In the genomic region with DNA sequence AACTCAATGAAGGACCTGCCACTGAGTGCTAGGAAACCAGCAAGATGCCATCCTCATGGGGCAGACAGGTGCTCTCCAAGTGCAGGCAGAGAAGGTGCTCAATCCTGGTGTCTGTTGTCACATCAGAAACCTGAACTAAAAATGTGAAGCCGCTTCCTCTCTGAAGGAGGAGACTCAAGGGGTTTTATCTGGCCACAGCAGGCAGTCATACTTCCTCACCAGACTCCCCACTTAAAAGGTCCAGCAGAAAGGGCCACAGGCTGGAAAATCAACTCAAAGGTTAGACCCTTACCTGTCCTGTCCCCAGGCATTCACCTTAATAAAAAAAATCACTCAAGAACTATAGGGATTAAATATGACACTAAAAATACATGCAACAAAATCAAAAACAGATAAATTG, we compare ENCODE assay signal across 12 cellular contexts. TPM values are rescaled to one million over a fixed set of nuclear protein-coding genes. Genes with fewer than 3 reads are reported as not detected.
A peak's percentile ranks its signal among the peaks of the same experiment; 100 is the strongest.
DNase-seq lines count a peak whose midpoint lies in the region; ATAC-seq and TF ChIP-seq lines count a peak whose summit lies in the region.
"Had no signal": no experiment of that assay in that cellular context is flagged by ENCODE, and none has a peak within 500 bp of the region (broad histone marks: within the 10 kb centered on the region; RNA-seq: fewer than 3 reads in every experiment).

No MANE protein-coding gene starts in this region.

- POLR2A ChIA-PET in activated CD8-positive, alpha-beta T cell treated with anti-CD3 and anti-CD28 coated beads for 36 hours (lab: Charles Lee) = no interaction called here

- H3K27me3 ChIP-seq in CD4-positive, CD25-positive, alpha-beta regulatory T cell (ENCODE audit: control insufficient read depth, insufficient read depth, low read length) = no peaks in the 10 kb centered on the region

- peak overlapping the region; percentile 82 to 91 (median 87) for H3K27ac Mint-ChIP-seq in CD4-positive, CD25-positive, alpha-beta regulatory T cell
- H3K27ac Mint-ChIP-seq in activated CD8-positive, alpha-beta T cell treated with anti-CD3 and anti-CD28 coated beads for 36 hours = peak overlapping the region; percentile 84
- peak overlapping the region; percentile 53 to 93 (median 90) for H3K27ac Mint-ChIP-seq in naive B cell

- CTCF ChIA-PET in activated CD8-positive, alpha-beta T cell treated with anti-CD3 and anti-CD28 coated beads for 36 hours (lab: Charles Lee) = no interaction called here

- H3K36me3 ChIP-seq in CD4-positive, CD25-positive, alpha-beta regulatory T cell (ENCODE audit: control insufficient read depth, insufficient read depth, low read length) = peaks cover 4% of the 10 kb centered on the region

- peaks cover 80% of the 10 kb centered on the region for H3K4me1 ChIP-seq in CD4-positive, CD25-positive, alpha-beta regulatory T cell (ENCODE audit: control insufficient read depth, insufficient read depth, low read length, poor library complexity, severe bottlenecking)

- no peaks in the 10 kb centered on the region for H3K9me3 ChIP-seq in CD4-positive, CD25-positive, alpha-beta regulatory T cell (ENCODE audit: control insufficient read depth in 2 of 2, low read length in 2 of 2)

- H3K27me3 Mint-ChIP-seq in CD4-positive, CD25-positive, alpha-beta regulatory T cell = peaks cover 5% of the 10 kb centered on the region
- no peaks in the 10 kb centered on the region for H3K27me3 Mint-ChIP-seq in activated CD8-positive, alpha-beta T cell treated with anti-CD3 and anti-CD28 coated beads for 36 hours
- H3K27me3 Mint-ChIP-seq in naive B cell = no peaks in the 10 kb centered on the region

- H3K4me1 Mint-ChIP-seq in CD4-positive, CD25-positive, alpha-beta regulatory T cell = peaks cover 30 to 88% (median 67%) of the 10 kb centered on the region in 4 donors
- H3K4me1 Mint-ChIP-seq in activated CD8-positive, alpha-beta T cell treated with anti-CD3 and anti-CD28 coated beads for 36 hours (ENCODE audit: low read depth) = peaks cover 80% of the 10 kb centered on the region
- peaks cover 65 to 97% (median 76%) of the 10 kb centered on the region in 3 donors for H3K4me1 Mint-ChIP-seq in naive B cell

- peak overlapping the region; percentile 66 to 91 (median 77) for H3K4me3 Mint-ChIP-seq in CD4-positive, CD25-positive, alpha-beta regulatory T cell
- peak overlapping the region; percentile 42 for H3K4me3 Mint-ChIP-seq in activated CD8-positive, alpha-beta T cell treated with anti-CD3 and anti-CD28 coated beads for 36 hours
- peak overlapping the region; percentile 76 to 92 (median 86) for H3K4me3 Mint-ChIP-seq in naive B cell

- no peak for TF ChIP-seq CTCF in GM20000 (IDR thresholded peaks at IDR 0.05; ENCODE audit: extremely low read depth, missing control alignments)
- no peak for TF ChIP-seq CTCF in activated CD8-positive, alpha-beta T cell treated with anti-CD3 and anti-CD28 coated beads for 36 hours (IDR thresholded peaks at IDR 0.05)

- intact Hi-C loops in activated CD8-positive, alpha-beta T cell treated with anti-CD3 and anti-CD28 coated beads for 36 hours (cut with micrococcal nuclease) = no loop called here

- DNase-seq in CD4-positive, CD25-positive, alpha-beta regulatory T cell = peak in 1 of 3 donors; percentile 56
- DNase-seq in GM20000 (ENCODE audit: low spot score) (peak; percentile 61), naive B cell (no peak), NCI-H2171 (lab: John Stamatoyannopoulos, UW) (no peak), 8988T (no peak)
- DNase-seq in activated CD8-positive, alpha-beta T cell treated with anti-CD3 and anti-CD28 coated beads for 36 hours = no peak
- DNase-seq: activated CD4-positive, alpha-beta T cell treated with anti-CD3 and anti-CD28 coated beads for 1 hour; DND-41; foreskin fibroblast; small intestine had no signal

- peaks cover 28% of the 10 kb centered on the region for H3K36me3 Mint-ChIP-seq in CD4-positive, CD25-positive, alpha-beta regulatory T cell
- H3K36me3 Mint-ChIP-seq in activated CD8-positive, alpha-beta T cell treated with anti-CD3 and anti-CD28 coated beads for 36 hours (ENCODE audit: low read depth) = peaks cover 53% of the 10 kb centered on the region
- no peaks in the 10 kb centered on the region for H3K36me3 Mint-ChIP-seq in naive B cell

- H3K9me3 Mint-ChIP-seq in CD4-positive, CD25-positive, alpha-beta regulatory T cell = no peaks in the 10 kb centered on the region
- H3K9me3 Mint-ChIP-seq in activated CD8-positive, alpha-beta T cell treated with anti-CD3 and anti-CD28 coated beads for 36 hours = no peaks in the 10 kb centered on the region
- no peaks in the 10 kb centered on the region for H3K9me3 Mint-ChIP-seq in naive B cell

- H3K4me3 ChIP-seq in CD4-positive, CD25-positive, alpha-beta regulatory T cell (ENCODE audit: low read depth, low read length) = peak overlapping the region; percentile 49

- H3K27ac ChIP-seq in CD4-positive, CD25-positive, alpha-beta regulatory T cell (ENCODE audit: insufficient read depth, low read length, poor library complexity, severe bottlenecking) = peak overlapping the region; percentile 49

- ATAC-seq in CD4-positive, CD25-positive, alpha-beta regulatory T cell (ENCODE audit: low read depth in 2 of 2) = no peak
- no peak for ATAC-seq in activated CD8-positive, alpha-beta T cell treated with anti-CD3 and anti-CD28 coated beads for 36 hours
- ATAC-seq in naive B cell (ENCODE audit: low read depth in 2 of 2) = peak in 1 of 2 donors; percentile 4
- no peak for ATAC-seq in GM21447 (IDR thresholded peaks at IDR 0.05; ENCODE audit: unreplicated experiment)
- no peak for ATAC-seq in GM19452 (IDR thresholded peaks at IDR 0.05; ENCODE audit: unreplicated experiment)

RNA-seq across cellular contexts. Expression of gene CCDC12, which starts 4.8 kb away (rescaled TPM):
- total RNA-seq in CD4-positive, CD25-positive, alpha-beta regulatory T cell = 71.8 TPM
- 100 to 1,000 TPM in 3 of 4 donors, 10 to 100 TPM in 1; 90.4 to 116 (median 106) TPM for polyA plus RNA-seq in CD4-positive, CD25-positive, alpha-beta regulatory T cell
- 10 to 100 TPM; 51.2 to 51.6 TPM for total RNA-seq in activated CD8-positive, alpha-beta T cell treated with anti-CD3 and anti-CD28 coated beads for 36 hours
- 100 to 1,000 TPM; 119 to 157 (median 123) TPM for polyA plus RNA-seq in naive B cell (ENCODE audit: low read depth in 6 of 6)

RNA-seq across cellular contexts. Expression of gene NBEAL2, which starts 7.7 kb away (rescaled TPM):
- 429 TPM for total RNA-seq in CD4-positive, CD25-positive, alpha-beta regulatory T cell
- polyA plus RNA-seq in CD4-positive, CD25-positive, alpha-beta regulatory T cell = 10 to 100 TPM in 2 of 4 donors, 1 to 10 TPM in 2; 4.7 to 13.5 (median 8.6) TPM
- 10 to 100 TPM; 58.9 to 63.7 TPM for total RNA-seq in activated CD8-positive, alpha-beta T cell treated with anti-CD3 and anti-CD28 coated beads for 36 hours
- polyA plus RNA-seq in naive B cell (ENCODE audit: low read depth in 6 of 6) = 1 to 10 TPM in 4 of 6 donors, under 1 TPM in 1, not detected in 1; 0.34 to 2.2 (median 1.5) TPM
